ENCODE assay signal across 8 cellular contexts in the genomic region with DNA sequence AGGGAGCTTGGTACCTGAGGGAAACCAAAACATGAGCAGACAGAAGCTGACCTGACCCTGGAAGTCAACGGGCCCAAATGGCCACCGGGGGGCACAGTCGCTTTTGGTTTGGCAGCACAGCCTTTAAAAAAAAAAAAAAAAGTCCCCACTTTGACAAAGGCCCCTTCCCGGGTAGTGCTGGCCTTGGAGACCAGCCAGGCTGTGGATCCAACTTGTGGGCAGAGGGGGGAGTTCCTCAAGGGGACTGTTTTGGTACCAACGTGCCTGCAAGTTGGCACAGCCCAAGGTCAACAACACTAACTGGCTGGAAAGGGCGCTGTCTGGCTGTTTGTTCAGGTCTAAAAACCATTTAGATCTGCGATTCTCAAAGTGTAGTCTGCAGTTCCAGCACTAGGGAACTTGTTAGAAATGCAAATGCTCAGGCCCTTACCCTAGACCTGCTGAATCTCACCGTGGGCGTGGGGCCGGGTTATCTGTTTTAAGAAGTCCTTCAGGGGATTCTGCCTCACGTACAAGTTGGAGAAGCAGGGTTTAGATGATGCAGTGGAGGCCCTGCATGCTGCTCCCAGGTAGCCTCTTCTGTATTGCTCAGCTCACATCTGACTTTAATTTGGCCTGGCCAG.
DNase-seq lines count a peak whose midpoint lies in the region; ATAC-seq and TF ChIP-seq lines count a peak whose summit lies in the region.

No MANE protein-coding gene starts in this region.

- 11 to 12% methylated on average over 11 of the region's 11 CpGs for WGBS in lung, 2 donors

- peak overlapping the region; percentile 56 to 86 for H3K27ac ChIP-seq in lung (ENCODE audit: low read depth in 1 of 2, low read length in 1 of 2)

- no peak overlapping the region for H3K4me3 ChIP-seq in lung

- DNase-seq in AG08395 (ENCODE audit: low spot score) (peak; percentile 53), NCI-H446 (lab: John Stamatoyannopoulos, UW) (peak; percentile 44 to 61), lung (ENCODE audit: low spot score) (peak; percentile 60)
- DNase-seq in activated CD4-positive, alpha-beta T cell treated with anti-CD3 and anti-CD28 coated beads, Interleukin-2, amount 50 U/mL, for 24 hours (ENCODE audit: low read depth in 1 of 2, low spot score in 1 of 2) = peak; percentile 27 to 42
- DNase-seq in effector CD4-positive, alpha-beta T cell = peak; percentile 45
- peak; percentile 49 to 53 for DNase-seq in stimulated activated CD4-positive, alpha-beta T cell treated with anti-CD3 and anti-CD28 coated beads, Interleukin-4, amount 100 ng/mL, for 48 hours (ENCODE audit: low read depth in 2 of 2)

- H3K36me3 ChIP-seq in lung (ENCODE audit: control insufficient read depth in 2 of 2, insufficient read depth in 2 of 2, low read length in 2 of 2) = peaks cover 3 to 8% of the 10 kb centered on the region in 2 donors

- TF ChIP-seq CTCF in lung (IDR thresholded peaks at IDR 0.05; ENCODE audit: control extremely low read depth, extremely low read depth) = peak; percentile 1

- ATAC-seq in GM18870 (IDR thresholded peaks at IDR 0.05; ENCODE audit: unreplicated experiment) = peak; percentile 17
- peak; percentile 33 for ATAC-seq in HG03159 (IDR thresholded peaks at IDR 0.05; ENCODE audit: unreplicated experiment)
- ATAC-seq in lung (ENCODE audit: insufficient read depth, low FRiP score) = no peak

- H3K9me3 ChIP-seq in lung (ENCODE audit: control insufficient read depth in 2 of 2, insufficient read depth in 1 of 2, low read length in 1 of 2) = peaks cover 0 to 4% of the 10 kb centered on the region in 2 donors

- H3K4me1 ChIP-seq in lung (ENCODE audit: control insufficient read depth in 2 of 2, insufficient read depth in 2 of 2, low read length in 2 of 2) = peaks cover 0 to 5% of the 10 kb centered on the region in 2 donors

- no peaks in the 10 kb centered on the region for H3K27me3 ChIP-seq in lung (ENCODE audit: control insufficient read depth, insufficient read depth)
